16 cellular contexts compared by ENCODE assay signal in genomic region chr11:129286813-129287212, GRCh38.
DNase-seq lines count a peak whose midpoint lies in the region; ATAC-seq lines count a peak whose summit lies in the region.
"Had no signal": no experiment of that assay in that cellular context is flagged by ENCODE, and none has a peak within 500 bp of the region (broad histone marks: within the 10 kb centered on the region; RNA-seq: fewer than 3 reads in every experiment).

No MANE protein-coding gene starts in this region.

- H3K14ac ChIP-seq in mesenchymal stem cell (ENCODE audit: low read length in 2 of 2) = no peak overlapping the region

- no peak overlapping the region for H2AK5ac ChIP-seq in mesenchymal stem cell (ENCODE audit: low read length, severe bottlenecking)

- no peaks in the 10 kb centered on the region for H3K79me1 ChIP-seq in mesenchymal stem cell (replicated peaks; ENCODE audit: low read length, poor library complexity, severe bottlenecking)

- H3K4me2 ChIP-seq in mesenchymal stem cell (ENCODE audit: low read length, poor library complexity, severe bottlenecking) = no peak overlapping the region

- H3K4me1 ChIP-seq in mesenchymal stem cell (ENCODE audit: control insufficient read depth, insufficient read depth, low read depth, low read length) = no peaks in the 10 kb centered on the region
- H3K4me1 ChIP-seq: BE2C had no signal

- no peaks in the 10 kb centered on the region for H3K9me3 ChIP-seq in mesenchymal stem cell (ENCODE audit: control insufficient read depth, low read length)
- H3K9me3 ChIP-seq: BE2C, MG63 had no signal

- H3K4ac ChIP-seq in mesenchymal stem cell (ENCODE audit: low read depth in 1 of 2, low read length in 2 of 2) = no peak overlapping the region

- H3K36me3 ChIP-seq in mesenchymal stem cell (ENCODE audit: control insufficient read depth in 1 of 2, insufficient read depth in 2 of 2, low read depth in 1 of 2, low read length in 2 of 2) = no peaks in the 10 kb centered on the region
- H3K36me3 ChIP-seq: BE2C, MG63 had no signal

- no peak overlapping the region for H2BK15ac ChIP-seq in mesenchymal stem cell (ENCODE audit: low read depth, poor library complexity, severe bottlenecking)

- no peak overlapping the region for H3K27ac ChIP-seq in mesenchymal stem cell (ENCODE audit: low read length, poor library complexity, severe bottlenecking)
- H3K27ac ChIP-seq: GM23248 had no signal

- 42% methylated on average over 5 of the region's 7 CpGs for WGBS in mesenchymal stem cell

- no peak overlapping the region for H4K8ac ChIP-seq in mesenchymal stem cell (ENCODE audit: low read length)

- no peak overlapping the region for H2BK5ac ChIP-seq in mesenchymal stem cell (ENCODE audit: low read depth, low read length, poor library complexity, severe bottlenecking)

- H2BK120ac ChIP-seq in mesenchymal stem cell (ENCODE audit: low read depth, low read length) = no peak overlapping the region

- H3K4me3 ChIP-seq in mesenchymal stem cell (ENCODE audit: insufficient read depth in 1 of 2, low read depth in 1 of 2, low read length in 2 of 2) = no peak overlapping the region
- H3K4me3 ChIP-seq: GM23248, MG63 had no signal

- no peak overlapping the region for H4K91ac ChIP-seq in mesenchymal stem cell (ENCODE audit: low read length)

- H3K27me3 ChIP-seq in mesenchymal stem cell (ENCODE audit: control insufficient read depth in 1 of 2, insufficient read depth in 1 of 2, low read length in 2 of 2) = peaks cover 4 to 21% of the 10 kb centered on the region in 2 experiments
- H3K27me3 ChIP-seq: BE2C, MG63 had no signal

- no peak overlapping the region for H3K23ac ChIP-seq in mesenchymal stem cell (ENCODE audit: low read length in 2 of 2)

- peak; percentile 67 for DNase-seq in DMS153 treated with DMSO at 0.1 percent for 48 hours (lab: John Stamatoyannopoulos, UW; ENCODE audit: unreplicated experiment)
- DNase-seq in NCI-H1092 treated with DMSO at 0.1 percent for 48 hours (lab: John Stamatoyannopoulos, UW) = peak; percentile 92
- DNase-seq in NCI-H526 (lab: John Stamatoyannopoulos, UW) = peak; percentile 97 to 98
- peak; percentile 7 for DNase-seq in mesenchymal stem cell
- no peak for DNase-seq in NCI-H226
- no peak for DNase-seq in activated T-cell treated with anti-CD3 and anti-CD28 coated beads for 4 hours
- DNase-seq: activated CD8-positive, alpha-beta memory T cell treated with anti-CD3 and anti-CD28 coated beads, Interleukin-2, amount 10 ng/mL, durations not matched to agents 7 days and 5 days; activated effector memory CD4-positive, alpha-beta T cell treated with anti-CD3 and anti-CD28 coated beads, Interleukin-2, amount 50 U/mL, for 16 hours; anterior cingulate cortex; BE2C; GM23248; MG63; naive B cell; T-helper 2 cell had no signal

- H3K9ac ChIP-seq in mesenchymal stem cell (ENCODE audit: low read length) = no peak overlapping the region
- H3K9ac ChIP-seq: GM23248 had no signal

- no peak overlapping the region for H2BK12ac ChIP-seq in mesenchymal stem cell (ENCODE audit: low read length in 2 of 2)

- ATAC-seq in HG03354 (IDR thresholded peaks at IDR 0.05; ENCODE audit: poor library complexity, severe bottlenecking, unreplicated experiment) (no peak), HG03442 (IDR thresholded peaks at IDR 0.05; ENCODE audit: unreplicated experiment) (no peak)
- ATAC-seq: activated CD8-positive, alpha-beta memory T cell treated with anti-CD3 and anti-CD28 coated beads, Interleukin-2, amount 10 ng/mL, durations not matched to agents 7 days and 5 days had no signal

- H2AFZ ChIP-seq in mesenchymal stem cell (ENCODE audit: low read depth, low read length) = no peak overlapping the region
- H2AFZ ChIP-seq: GM23248 had no signal

- no peak overlapping the region for H3K18ac ChIP-seq in mesenchymal stem cell (ENCODE audit: low read depth in 1 of 2, low read length in 2 of 2)

Comparison
In these comparisons a context has a peak if more than half of its experiments do, and no peak if none do; other contexts are left out.
1. DNase-seq: peak in DMS153 treated with DMSO at 0.1 percent for 48 hours (single experiment), NCI-H1092 treated with DMSO at 0.1 percent for 48 hours (single experiment), NCI-H526 (2 of 2) and mesenchymal stem cell (single experiment); none in NCI-H226 (single experiment) and activated T-cell treated with anti-CD3 and anti-CD28 coated beads for 4 hours (single experiment).